Comparison of ENCODE assay signal across 9 cellular contexts in the genomic region with DNA sequence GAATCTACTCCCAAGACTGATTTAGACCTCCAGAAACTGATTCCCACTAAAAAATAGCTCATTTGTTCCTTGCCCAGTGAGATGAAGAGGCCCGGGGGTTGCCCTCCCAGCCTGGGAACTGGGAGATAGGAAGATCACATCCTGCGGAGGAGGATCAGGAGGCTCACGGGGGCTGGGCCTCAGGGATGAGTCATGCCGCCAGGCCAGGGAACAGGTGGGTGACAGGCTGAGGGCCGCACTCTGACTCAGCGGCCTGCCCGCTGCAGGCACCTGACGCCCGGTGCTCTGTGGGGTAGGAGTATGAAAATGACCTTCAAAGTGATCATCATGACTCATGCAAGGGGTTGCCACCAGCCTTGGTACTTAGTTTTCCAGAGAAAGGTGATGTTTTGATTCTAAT.
DNase-seq lines count a peak whose midpoint lies in the region; ATAC-seq and TF ChIP-seq lines count a peak whose summit lies in the region.
"Had no signal": no experiment of that assay in that cellular context is flagged by ENCODE, and none has a peak within 500 bp of the region (broad histone marks: within the 10 kb centered on the region; RNA-seq: fewer than 3 reads in every experiment).

No MANE protein-coding gene starts in this region.

- ATAC-seq in GM18519 (IDR thresholded peaks at IDR 0.05; ENCODE audit: low FRiP score, unreplicated experiment) (peak; percentile 78), HG02678 (IDR thresholded peaks at IDR 0.05; ENCODE audit: unreplicated experiment) (peak; percentile 94), body of pancreas (no peak)

- H3K27me3 ChIP-seq in SU-DHL-6 (ENCODE audit: low read length): no peaks in the 10 kb centered on the region
- no peaks in the 10 kb centered on the region for H3K27me3 ChIP-seq in dorsolateral prefrontal cortex
- H3K27me3 ChIP-seq in body of pancreas: no peaks in the 10 kb centered on the region

- no peak overlapping the region for H3K27ac ChIP-seq in SU-DHL-6 (ENCODE audit: low read depth, low read length)
- no peak overlapping the region for H3K27ac ChIP-seq in dorsolateral prefrontal cortex
- no peak overlapping the region for H3K27ac ChIP-seq in body of pancreas
- H3K27ac ChIP-seq: skin epidermis had no signal

- H3K4me1 ChIP-seq in body of pancreas: no peaks in the 10 kb centered on the region

- no peaks in the 10 kb centered on the region for H3K9me2 ChIP-seq in SU-DHL-6 (replicated peaks; ENCODE audit: insufficient read depth, low read length)

- H3K9me3 ChIP-seq in SU-DHL-6 (ENCODE audit: insufficient read depth, low read length): no peaks in the 10 kb centered on the region
- no peaks in the 10 kb centered on the region for H3K9me3 ChIP-seq in body of pancreas

- no peak for TF ChIP-seq POLR2A in body of pancreas (IDR thresholded peaks at IDR 0.05)

- H4K20me1 ChIP-seq in SU-DHL-6 (ENCODE audit: low read depth, low read length): no peaks in the 10 kb centered on the region

- H3F3A ChIP-seq in SU-DHL-6 (ENCODE audit: insufficient read depth): no peaks in the 10 kb centered on the region

- TF ChIP-seq CTCF in SU-DHL-6 (IDR thresholded peaks at IDR 0.05; ENCODE audit: insufficient read depth, low read length, poor library complexity, severe bottlenecking) (no peak), dorsolateral prefrontal cortex (IDR thresholded peaks at IDR 0.05 in 54 of 56, conservative IDR thresholded peaks at IDR 0.05 in 2 of 56; ENCODE audit: low read depth in 1 of 56, partially characterized antibody in 56 of 56) (no peak), body of pancreas (IDR thresholded peaks at IDR 0.05) (no peak)

- no peak overlapping the region for H3K9ac ChIP-seq in SU-DHL-6 (ENCODE audit: low read length)

- H3K36me3 ChIP-seq in SU-DHL-6 (ENCODE audit: low read length) (no peaks in the 10 kb centered on the region), body of pancreas (replicated peaks in 1 of 2; ENCODE audit: insufficient read depth in 1 of 2, low read depth in 2 of 2) (no peaks in the 10 kb centered on the region)

- H3K79me2 ChIP-seq in SU-DHL-6 (ENCODE audit: insufficient read depth, low read length): no peaks in the 10 kb centered on the region

- 65 to 67% methylated on average over 8 to 9 of the region's 9 CpGs for WGBS in body of pancreas, 2 donors

- intact Hi-C loops in dorsolateral prefrontal cortex (cut with DNase I) (no loop called here), body of pancreas (cut with DNase I) (no loop called here)

- peak overlapping the region; percentile 3 for H2AFZ ChIP-seq in SU-DHL-6 (ENCODE audit: low read depth, low read length, severe bottlenecking)

- H3K4me3 ChIP-seq in SU-DHL-6 (ENCODE audit: insufficient read depth, low read length, poor library complexity, severe bottlenecking) (no peak overlapping the region), dorsolateral prefrontal cortex (no peak overlapping the region), body of pancreas (no peak overlapping the region)
- H3K4me3 ChIP-seq: skin epidermis had no signal

- DNase-seq in glomerular visceral epithelial cell (ENCODE audit: extremely low spot score): peak; percentile 1
- no peak for DNase-seq in dorsolateral prefrontal cortex
- no peak for DNase-seq in body of pancreas
- DNase-seq in NCI-H748 (lab: John Stamatoyannopoulos, UW; ENCODE audit: unreplicated experiment): no peak
- DNase-seq in KG1 (lab: John Stamatoyannopoulos, UW): no peak

- H3K4me2 ChIP-seq in SU-DHL-6 (ENCODE audit: low read depth, low read length, poor library complexity, severe bottlenecking): peak overlapping the region; percentile 17
